ENCODE assay signal across 2 cellular contexts in the genomic region with DNA sequence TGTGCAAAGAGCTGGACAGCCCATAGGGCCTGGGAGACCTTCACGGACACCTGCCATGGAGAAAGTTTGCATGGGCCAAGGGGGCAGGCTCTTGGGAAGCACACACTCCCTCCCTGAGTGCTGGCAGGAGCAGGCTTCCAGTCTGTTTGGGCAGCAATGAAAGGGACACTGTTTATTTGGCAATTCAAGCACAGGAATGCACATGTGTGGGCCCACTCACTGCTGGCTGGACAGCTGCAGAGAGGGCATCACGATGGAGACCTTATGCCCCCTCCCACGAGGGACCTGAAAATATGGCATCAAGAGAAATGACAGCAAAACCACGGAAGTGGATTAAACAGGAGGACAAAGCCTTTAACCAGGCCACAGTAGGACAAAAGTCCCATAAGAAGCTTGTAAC.
TF ChIP-seq lines count a peak whose summit lies in the region.

No MANE protein-coding gene starts in this region.

TF ChIP-seq in IMR-90, 13 proteins besides CTCF, POLR2A, EP300 and RAD21 (continued from another document):
- TF ChIP-seq, protein P1, sequence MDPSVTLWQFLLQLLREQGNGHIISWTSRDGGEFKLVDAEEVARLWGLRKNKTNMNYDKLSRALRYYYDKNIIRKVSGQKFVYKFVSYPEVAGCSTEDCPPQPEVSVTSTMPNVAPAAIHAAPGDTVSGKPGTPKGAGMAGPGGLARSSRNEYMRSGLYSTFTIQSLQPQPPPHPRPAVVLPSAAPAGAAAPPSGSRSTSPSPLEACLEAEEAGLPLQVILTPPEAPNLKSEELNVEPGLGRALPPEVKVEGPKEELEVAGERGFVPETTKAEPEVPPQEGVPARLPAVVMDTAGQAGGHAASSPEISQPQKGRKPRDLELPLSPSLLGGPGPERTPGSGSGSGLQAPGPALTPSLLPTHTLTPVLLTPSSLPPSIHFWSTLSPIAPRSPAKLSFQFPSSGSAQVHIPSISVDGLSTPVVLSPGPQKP (IDR thresholded peaks at IDR 0.05; ENCODE audit: borderline replicate concordance, low read depth, low read length), result no peak
- TF ChIP-seq MXI1 (IDR thresholded peaks at IDR 0.05; ENCODE audit: borderline replicate concordance, low read depth, low read length) (no peak), BHLHE40 (IDR thresholded peaks at IDR 0.05; ENCODE audit: low read depth, low read length) (no peak)

TF ChIP-seq in SK-N-SH treated with all-trans-retinoic acid at 6 μM for 48 hours, 23 proteins besides CTCF, POLR2A, EP300 and RAD21 (continued from another document):
- TF ChIP-seq ESRRG (CRISPR knock-in tag; IDR thresholded peaks at IDR 0.05), result no peak
- TF ChIP-seq OSR1 (CRISPR knock-in tag; IDR thresholded peaks at IDR 0.05), result no peak
- no peak for TF ChIP-seq ZNF8 (CRISPR knock-in tag; IDR thresholded peaks at IDR 0.05)
- TF ChIP-seq BACH2 (CRISPR knock-in tag; IDR thresholded peaks at IDR 0.05; ENCODE audit: borderline replicate concordance), result no peak
- no peak for TF ChIP-seq ZNF70 (CRISPR knock-in tag; IDR thresholded peaks at IDR 0.05)
- TF ChIP-seq CREB5 (CRISPR knock-in tag; IDR thresholded peaks at IDR 0.05; ENCODE audit: low read depth), result no peak
- no peak for TF ChIP-seq SNAI2 (CRISPR knock-in tag; IDR thresholded peaks at IDR 0.05)
- no peak for TF ChIP-seq TOX (CRISPR knock-in tag; IDR thresholded peaks at IDR 0.05; ENCODE audit: borderline replicate concordance)
- TF ChIP-seq ARNTL (CRISPR knock-in tag; IDR thresholded peaks at IDR 0.05; ENCODE audit: borderline replicate concordance, low read depth), result no peak
- no peak for TF ChIP-seq POU6F1 (CRISPR knock-in tag; IDR thresholded peaks at IDR 0.05; ENCODE audit: borderline replicate concordance, low read depth)
- no peak for TF ChIP-seq ZFP3 (CRISPR knock-in tag; IDR thresholded peaks at IDR 0.05)
- no peak for TF ChIP-seq ISL1 (CRISPR knock-in tag; IDR thresholded peaks at IDR 0.05)
- no peak for TF ChIP-seq ZFP30 (CRISPR knock-in tag; IDR thresholded peaks at IDR 0.05)
- no peak for TF ChIP-seq PPARA (CRISPR knock-in tag; IDR thresholded peaks at IDR 0.05; ENCODE audit: borderline replicate concordance)
- TF ChIP-seq, protein P2, sequence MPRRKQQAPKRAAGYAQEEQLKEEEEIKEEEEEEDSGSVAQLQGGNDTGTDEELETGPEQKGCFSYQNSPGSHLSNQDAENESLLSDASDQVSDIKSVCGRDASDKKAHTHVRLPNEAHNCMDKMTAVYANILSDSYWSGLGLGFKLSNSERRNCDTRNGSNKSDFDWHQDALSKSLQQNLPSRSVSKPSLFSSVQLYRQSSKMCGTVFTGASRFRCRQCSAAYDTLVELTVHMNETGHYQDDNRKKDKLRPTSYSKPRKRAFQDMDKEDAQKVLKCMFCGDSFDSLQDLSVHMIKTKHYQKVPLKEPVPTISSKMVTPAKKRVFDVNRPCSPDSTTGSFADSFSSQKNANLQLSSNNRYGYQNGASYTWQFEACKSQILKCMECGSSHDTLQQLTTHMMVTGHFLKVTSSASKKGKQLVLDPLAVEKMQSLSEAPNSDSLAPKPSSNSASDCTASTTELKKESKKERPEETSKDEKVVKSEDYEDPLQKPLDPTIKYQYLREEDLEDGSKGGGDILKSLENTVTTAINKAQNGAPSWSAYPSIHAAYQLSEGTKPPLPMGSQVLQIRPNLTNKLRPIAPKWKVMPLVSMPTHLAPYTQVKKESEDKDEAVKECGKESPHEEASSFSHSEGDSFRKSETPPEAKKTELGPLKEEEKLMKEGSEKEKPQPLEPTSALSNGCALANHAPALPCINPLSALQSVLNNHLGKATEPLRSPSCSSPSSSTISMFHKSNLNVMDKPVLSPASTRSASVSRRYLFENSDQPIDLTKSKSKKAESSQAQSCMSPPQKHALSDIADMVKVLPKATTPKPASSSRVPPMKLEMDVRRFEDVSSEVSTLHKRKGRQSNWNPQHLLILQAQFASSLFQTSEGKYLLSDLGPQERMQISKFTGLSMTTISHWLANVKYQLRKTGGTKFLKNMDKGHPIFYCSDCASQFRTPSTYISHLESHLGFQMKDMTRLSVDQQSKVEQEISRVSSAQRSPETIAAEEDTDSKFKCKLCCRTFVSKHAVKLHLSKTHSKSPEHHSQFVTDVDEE (CRISPR knock-in tag; IDR thresholded peaks at IDR 0.05), result no peak
- TF ChIP-seq CSDC2 (CRISPR knock-in tag; IDR thresholded peaks at IDR 0.05), result no peak
- no peak for TF ChIP-seq RARB (CRISPR knock-in tag; IDR thresholded peaks at IDR 0.05)
TF ChIP-seq in SK-N-SH treated with all-trans-retinoic acid at 6 μM for 48 hours: peak in this region for 0.
